Comparison of ENCODE assay signal across 19 cellular contexts in genomic region chr21:29240136-29240535, GRCh38.
"Had no signal": no experiment of that assay in that cellular context is flagged by ENCODE, and none has a peak within 500 bp of the region (broad histone marks: within the 10 kb centered on the region; RNA-seq: fewer than 3 reads in every experiment).

No MANE protein-coding gene starts in this region.

- DNase-seq: hippocampal formation; kidney glomerular epithelial cell; left cardiac atrium; left ventricle myocardium inferior; midbrain; mucosa of descending colon; naive thymus-derived CD4-positive, alpha-beta T cell; ovary; right lobe of liver; stimulated activated CD4-positive, alpha-beta T cell treated with anti-CD3 and anti-CD28 coated beads, Interleukin-1b, Interleukin-23, amount 100 ng/mL, for 48 hours; stimulated activated CD4-positive, alpha-beta T cell treated with anti-CD3 and anti-CD28 coated beads, Interleukin-2, amount 100 ng/mL, for 48 hours; stimulated activated naive B cell treated with anti-CD40 and anti-IgM and Interleukin-4, amounts not matched to agents 10 μg/mL and 1 μg/mL and 100 μg/mL, for 72 hours; stimulated activated naive CD8-positive, alpha-beta T cell treated with anti-CD3 and anti-CD28 coated beads, Interleukin-15, Interleukin-2, amounts not matched to agents 100 U/mL and 50 U/mL, for 24 hours; stomach; testis; thyroid gland; transverse colon; upper lobe of left lung had no signal

- ATAC-seq: left cardiac atrium; mucosa of descending colon; naive thymus-derived CD4-positive, alpha-beta T cell; natural killer cell treated with Interleukin-12 subunit alpha and Interleukin-12 subunit beta and Interleukin-15 and Interleukin-18, amount 100 ng/mL, for 72 hours; right lobe of liver; stimulated activated naive B cell treated with anti-CD40 and anti-IgM and Interleukin-4, amounts not matched to agents 10 μg/mL and 1 μg/mL and 100 μg/mL, for 72 hours; stimulated activated naive CD8-positive, alpha-beta T cell treated with anti-CD3 and anti-CD28 coated beads, Interleukin-15, Interleukin-2, amounts not matched to agents 100 U/mL and 50 U/mL, for 24 hours had no signal
